In genomic region chr20:62301773-62302340, GRCh38 we compare ENCODE assay signal across 8 cellular contexts. TPM values are rescaled to one million over a fixed set of nuclear protein-coding genes. Genes with fewer than 3 reads are reported as not detected.
A peak's percentile ranks its signal among the peaks of the same experiment; 100 is the strongest.
DNase-seq lines count a peak whose midpoint lies in the region; ATAC-seq and TF ChIP-seq lines count a peak whose summit lies in the region.

No MANE protein-coding gene starts in this region.

- POLR2A ChIA-PET in AG04450 (lab: Yijun Ruan, JAX), result interaction anchor here (0.6 to 1.1 kb wide), 4 partner anchors 73 to 492 kb away, joined by 3 to 12 read pairs (median 4); partner anchors contain the start of gene RPS21
- POLR2A ChIA-PET in activated CD4-positive, alpha-beta T cell treated with anti-CD3 and anti-CD28 coated beads for 36 hours (lab: Charles Lee), result interaction anchor here (1.0 kb wide), 1 partner anchor 236 kb away, joined by 3 read pairs; no protein-coding TSS in a partner anchor

- intact Hi-C loops in activated CD4-positive, alpha-beta T cell treated with anti-CD3 and anti-CD28 coated beads for 36 hours (cut with DNase I, micrococcal nuclease), result loop anchor here (1.0 to 10.0 kb wide), 25 partner anchors 64 to 970 kb away; partner anchors contain the start of genes OSBPL2 (in 2 of the 2), SLCO4A1 (in 2 of the 2), ARFGAP1 (in 1 of the 2) and CABLES2 (in 1 of the 2)

- peaks cover 29% of the 10 kb centered on the region for H3K36me3 Mint-ChIP-seq in activated CD4-positive, alpha-beta T cell treated with anti-CD3 and anti-CD28 coated beads for 36 hours (ENCODE audit: low read depth)

- CTCF ChIA-PET in AG04450 (lab: Charles Lee), result interaction anchor here (0.5 to 3.2 kb wide), 21 partner anchors 11 to 863 kb away, joined by 3 to 50 read pairs (median 5); no protein-coding TSS in a partner anchor
- CTCF ChIA-PET in activated CD4-positive, alpha-beta T cell treated with anti-CD3 and anti-CD28 coated beads for 36 hours (lab: Charles Lee), result interaction anchor here (0.6 to 2.8 kb wide), 7 partner anchors 11 to 287 kb away, joined by 3 to 10 read pairs (median 3); partner anchors contain the start of gene RPS21

- DNase-seq in AG04450 (ENCODE audit: low read depth, low spot score) (peak; percentile 71), NCI-H510A treated with DMSO at 0.1 percent for 48 hours (lab: John Stamatoyannopoulos, UW) (peak; percentile 92), choroid plexus epithelial cell (ENCODE audit: low read depth) (peak; percentile 94)
- DNase-seq in activated CD4-positive, alpha-beta T cell treated with anti-CD3 and anti-CD28 coated beads for 36 hours, result peak; percentile 97
- DNase-seq in stimulated activated CD4-positive, alpha-beta T cell treated with anti-CD3 and anti-CD28 coated beads, Interleukin-1b, Interleukin-23, amount 100 ng/mL, for 1 hour (ENCODE audit: low read depth in 2 of 2), result peak; percentile 53 to 66

- H3K27me3 Mint-ChIP-seq in activated CD4-positive, alpha-beta T cell treated with anti-CD3 and anti-CD28 coated beads for 36 hours, result no peaks in the 10 kb centered on the region

- H3K4me3 ChIP-seq in AG04450 (ENCODE audit: low read depth, low read length), result peak overlapping the region; percentile 78
- H3K4me3 ChIP-seq in choroid plexus epithelial cell (ENCODE audit: low read depth, low read length), result peak overlapping the region; percentile 78

- no peaks in the 10 kb centered on the region for H3K9me3 Mint-ChIP-seq in activated CD4-positive, alpha-beta T cell treated with anti-CD3 and anti-CD28 coated beads for 36 hours (ENCODE audit: low read depth)

- peaks cover 22% of the 10 kb centered on the region for H3K4me1 Mint-ChIP-seq in activated CD4-positive, alpha-beta T cell treated with anti-CD3 and anti-CD28 coated beads for 36 hours

- peak overlapping the region; percentile 83 for H3K4me3 Mint-ChIP-seq in activated CD4-positive, alpha-beta T cell treated with anti-CD3 and anti-CD28 coated beads for 36 hours

- no peaks in the 10 kb centered on the region; the same call in 1 of the 2 replicates for H3K9me3 ChIP-seq in AG04450 (ENCODE audit: control insufficient read depth, insufficient read depth, low read length)

- peak; percentile 90 for TF ChIP-seq CTCF in AG04450 (IDR thresholded peaks at IDR 0.05; ENCODE audit: low read depth, low read length)
- TF ChIP-seq CTCF in choroid plexus epithelial cell (conservative IDR thresholded peaks at IDR 0.05; ENCODE audit: low read depth, low read length), result peak; percentile 88

- peak overlapping the region; percentile 99 for H3K27ac Mint-ChIP-seq in activated CD4-positive, alpha-beta T cell treated with anti-CD3 and anti-CD28 coated beads for 36 hours

- H3K27me3 ChIP-seq in AG04450 (ENCODE audit: control insufficient read depth, insufficient read depth, low read length) (no peaks in the 10 kb centered on the region), layer of hippocampus (ENCODE audit: control insufficient read depth, insufficient read depth, low read length) (no peaks in the 10 kb centered on the region)

- peak overlapping the region; percentile 95 for H3K27ac ChIP-seq in AG04450 (ENCODE audit: low read depth, low read length)
- peak overlapping the region; percentile 98 for H3K27ac ChIP-seq in layer of hippocampus (ENCODE audit: low read depth, low read length)

- ATAC-seq in GM19035 (IDR thresholded peaks at IDR 0.05; ENCODE audit: unreplicated experiment), result peak; percentile 33
- peak; percentile 33 for ATAC-seq in HG03432 (IDR thresholded peaks at IDR 0.05; ENCODE audit: unreplicated experiment)
- peak; percentile 70 for ATAC-seq in activated CD4-positive, alpha-beta T cell treated with anti-CD3 and anti-CD28 coated beads for 36 hours

RNA-seq across cellular contexts. Expression of gene ADRM1, which starts 0.9 kb away (rescaled TPM):
- polyA plus RNA-seq in AG04450 (2011; rRNA removed), result 58.5 and 80.7 TPM in 2 replicates
- 35.2 and 42.5 TPM in 2 replicates for polyA minus RNA-seq in AG04450 (2011; rRNA and poly(A)+ RNA removed)
- total RNA-seq in activated CD4-positive, alpha-beta T cell treated with anti-CD3 and anti-CD28 coated beads for 36 hours, result 100 to 1,000 TPM in 1 of 2 experiments, 10 to 100 TPM in 1; 92.8 to 103 TPM

Comparison
In these comparisons a context has a peak if more than half of its experiments do, and no peak if none do; other contexts are left out.
1. Peak in every context shown above with its lines: DNase-seq, ATAC-seq, H3K4me3 ChIP-seq and H3K27ac ChIP-seq.